23 cellular contexts compared by ENCODE assay signal in genomic region chr1:18191868-18192155, GRCh38.
"Had no signal": no experiment of that assay in that cellular context is flagged by ENCODE, and none has a peak within 500 bp of the region (broad histone marks: within the 10 kb centered on the region; RNA-seq: fewer than 3 reads in every experiment).

No MANE protein-coding gene starts in this region.

- H3K4me3 ChIP-seq: adrenal gland, breast epithelium, Peyer's patch, SJCRH30 had no signal

- H3K4me2 ChIP-seq: KMS-11, SK-N-SH had no signal

- DNase-seq: activated CD4-positive, alpha-beta T cell treated with anti-CD3 and anti-CD28 coated beads for 4 hours; activated CD8-positive, alpha-beta memory T cell treated with anti-CD3 and anti-CD28 coated beads, Interleukin-2, amount 50 U/mL, for 4 hours; activated CD8-positive, alpha-beta T cell treated with anti-CD3 and anti-CD28 coated beads for 36 hours; activated naive CD4-positive, alpha-beta T cell treated with anti-CD3 and anti-CD28 coated beads, Interleukin-2, amount 50 U/mL, for 16 hours; activated naive CD8-positive, alpha-beta T cell treated with anti-CD3 and anti-CD28 coated beads, Interleukin-2, amount 10 ng/mL, durations not matched to agents 7 days and 5 days; adrenal gland; anterior cingulate cortex; central memory CD4-positive, alpha-beta T cell; NCI-H1092; NCI-H1417; NCI-H1930; NCI-H510A treated with DMSO at 0.1 percent for 48 hours; NCI-H774; NK-92 treated with Interleukin-12 subunit alpha and Interleukin-12 subunit beta, amount 100 ng/mL, for 24 hours; OCI-M1; Peyer's patch; Right ventricle myocardium superior; SJCRH30; T-helper 1 cell had no signal

- H3K4me1 Mint-ChIP-seq: activated naive CD8-positive, alpha-beta T cell treated with anti-CD3 and anti-CD28 coated beads, Interleukin-2, amount 10 ng/mL, durations not matched to agents 7 days and 5 days had no signal

- H3K27ac Mint-ChIP-seq: activated CD8-positive, alpha-beta T cell treated with anti-CD3 and anti-CD28 coated beads for 36 hours; activated naive CD8-positive, alpha-beta T cell treated with anti-CD3 and anti-CD28 coated beads, Interleukin-2, amount 10 ng/mL, durations not matched to agents 7 days and 5 days had no signal

- H3K36me3 Mint-ChIP-seq: activated naive CD8-positive, alpha-beta T cell treated with anti-CD3 and anti-CD28 coated beads, Interleukin-2, amount 10 ng/mL, durations not matched to agents 7 days and 5 days had no signal

- H3K27me3 ChIP-seq: Peyer's patch had no signal

- H3K9ac ChIP-seq: KMS-11, SK-N-SH had no signal

- H3K9me3 Mint-ChIP-seq: activated CD8-positive, alpha-beta T cell treated with anti-CD3 and anti-CD28 coated beads for 36 hours; activated naive CD8-positive, alpha-beta T cell treated with anti-CD3 and anti-CD28 coated beads, Interleukin-2, amount 10 ng/mL, durations not matched to agents 7 days and 5 days had no signal

- H3K4me1 ChIP-seq: adrenal gland, breast epithelium, Peyer's patch had no signal

- H3K4me3 Mint-ChIP-seq: activated CD8-positive, alpha-beta T cell treated with anti-CD3 and anti-CD28 coated beads for 36 hours; activated naive CD8-positive, alpha-beta T cell treated with anti-CD3 and anti-CD28 coated beads, Interleukin-2, amount 10 ng/mL, durations not matched to agents 7 days and 5 days had no signal

- H3K27ac ChIP-seq: adrenal gland, breast epithelium, KMS-11, Peyer's patch, RWPE1, SJCRH30 had no signal

- H3K36me3 ChIP-seq: adrenal gland, breast epithelium, Peyer's patch, SJCRH30 had no signal

- H3K9me3 ChIP-seq: adrenal gland, breast epithelium, Peyer's patch, SJCRH30, SK-N-SH had no signal
